ENCODE assay signal across 8 cellular contexts in the genomic region with DNA sequence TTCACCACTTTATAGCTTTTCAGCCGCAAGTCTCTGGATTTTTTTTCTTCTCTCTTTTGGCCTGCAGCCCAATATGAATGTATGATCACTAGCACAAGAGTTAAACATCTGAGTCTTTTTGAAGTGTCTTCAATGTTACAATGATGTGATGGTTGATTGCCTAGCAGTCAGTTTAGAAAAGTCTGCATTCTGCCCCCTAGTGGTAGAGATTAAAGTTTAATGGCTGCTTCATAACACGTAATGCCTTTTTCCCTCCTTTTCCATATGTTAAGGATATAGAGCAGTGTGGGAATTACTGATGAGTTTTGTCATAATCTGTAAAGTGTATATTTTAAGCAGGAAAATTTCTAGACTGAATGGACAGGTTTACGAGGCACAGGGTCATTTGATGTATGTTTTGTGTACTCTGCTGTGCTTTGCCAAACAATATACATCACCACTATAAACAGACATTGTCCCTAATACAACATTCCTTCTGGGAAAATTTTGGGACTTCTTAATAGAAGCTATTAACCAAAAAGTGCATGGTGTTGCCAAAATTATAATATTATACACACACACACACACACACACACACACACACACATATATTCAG.
DNase-seq lines count a peak whose midpoint lies in the region; ATAC-seq and TF ChIP-seq lines count a peak whose summit lies in the region.

No MANE protein-coding gene starts in this region.

- H3K27ac ChIP-seq in ovary: peak overlapping the region in 1 of 2 donors; percentile 79

- no peaks in the 10 kb centered on the region for H3K36me3 ChIP-seq in Caco-2 (ENCODE audit: control insufficient read depth, insufficient read depth, low read length)
- H3K36me3 ChIP-seq in ovary: no peaks in the 10 kb centered on the region

- H3K4me3 Mint-ChIP-seq in Caco-2 (ENCODE audit: unreplicated experiment): no peak overlapping the region

- POLR2A ChIA-PET in Caco-2 (lab: Charles Lee): no interaction called here

- H3K9me3 ChIP-seq in Caco-2: no peaks in the 10 kb centered on the region
- H3K9me3 ChIP-seq in ovary: no peaks in the 10 kb centered on the region

- intact Hi-C loops in Caco-2 (cut with micrococcal nuclease; ENCODE audit: unreplicated experiment): loop anchor here (1.0 to 10.0 kb wide), 4 partner anchors 33 to 710 kb away; no protein-coding TSS in a partner anchor
- intact Hi-C loops in ovary (cut with DNase I): no loop called here

- H3K27me3 ChIP-seq in Caco-2 (replicated peaks; ENCODE audit: control insufficient read depth, insufficient read depth, low read length) (no peaks in the 10 kb centered on the region), ovary (no peaks in the 10 kb centered on the region)

- no peaks in the 10 kb centered on the region for H3K4me1 Mint-ChIP-seq in Caco-2 (ENCODE audit: low read depth, unreplicated experiment)

- ATAC-seq in GM21723 (IDR thresholded peaks at IDR 0.05; ENCODE audit: unreplicated experiment) (peak; percentile 73), GM21528 (IDR thresholded peaks at IDR 0.05; ENCODE audit: low FRiP score, unreplicated experiment) (no peak), GM18520 (IDR thresholded peaks at IDR 0.05; ENCODE audit: unreplicated experiment) (no peak)

- TF ChIP-seq CTCF in Caco-2 (IDR thresholded peaks at IDR 0.05; ENCODE audit: insufficient read depth in 1 of 2, low read depth in 1 of 2, low read length in 1 of 2, severe bottlenecking in 1 of 2, unreplicated experiment in 1 of 2) (peak; percentile 48), ovary (IDR thresholded peaks at IDR 0.05) (peak; percentile 53 to 66 (median 54))

- H3K4me3 ChIP-seq in Caco-2 (ENCODE audit: low read depth, low read length) (no peak overlapping the region), ovary (no peak overlapping the region)

- H3K9me3 Mint-ChIP-seq in Caco-2 (ENCODE audit: unreplicated experiment): no peaks in the 10 kb centered on the region

- H3K4me1 ChIP-seq in Caco-2 (no peaks in the 10 kb centered on the region), ovary (ENCODE audit: insufficient read depth) (peaks cover 13% of the 10 kb centered on the region)

- peaks cover 6% of the 10 kb centered on the region for H3K27me3 Mint-ChIP-seq in Caco-2 (ENCODE audit: insufficient read depth, unreplicated experiment)

- WGBS in ovary, 3 donors: 82 to 89% (median 87%) methylated on average over 3 of the region's 3 CpGs

- DNase-seq in Caco-2 (peak in 1 of 2 experiments; percentile 32), NCI-H460 (ENCODE audit: extremely low read depth, low read depth) (peak; percentile 40), epidermal melanocyte (ENCODE audit: insufficient read length, low spot score) (peak; percentile 37), ovary (no peak), amniotic stem cell (lab: John Stamatoyannopoulos, UW) (no peak)

- BruUV-seq in Caco-2 (replicated peaks; lab: Mats Ljungman, UMichigan): no TSS peak

- CTCF ChIA-PET in Caco-2 (lab: Charles Lee): no interaction called here

- TF ChIP-seq EP300 in ovary (IDR thresholded peaks at IDR 0.05): no peak

- H3K27ac Mint-ChIP-seq in Caco-2 (ENCODE audit: unreplicated experiment): no peak overlapping the region

- no peak for TF ChIP-seq POLR2A in ovary (IDR thresholded peaks at IDR 0.05)

- no peaks in the 10 kb centered on the region for H3K36me3 Mint-ChIP-seq in Caco-2 (ENCODE audit: insufficient read depth, unreplicated experiment)

Comparison
In these comparisons a context has a peak if more than half of its experiments do, and no peak if none do; other contexts are left out.
1. DNase-seq: peak in NCI-H460 (single experiment) and epidermal melanocyte (single experiment); none in ovary (0 of 5) and amniotic stem cell (single experiment).